Comparison of ENCODE assay signal across 26 cellular contexts in genomic region chr3:80564391-80564790, GRCh38.
DNase-seq lines count a peak whose midpoint lies in the region; ATAC-seq, FAIRE-seq and TF ChIP-seq lines count a peak whose summit lies in the region.
"Had no signal": no experiment of that assay in that cellular context is flagged by ENCODE, and none has a peak within 500 bp of the region (broad histone marks: within the 10 kb centered on the region; RNA-seq: fewer than 3 reads in every experiment).

No MANE protein-coding gene starts in this region.

- no peak for ATAC-seq in GM18505 (IDR thresholded peaks at IDR 0.05; ENCODE audit: unreplicated experiment)
- ATAC-seq in activated CD4-positive, alpha-beta T cell treated with anti-CD3 and anti-CD28 coated beads for 36 hours: no peak
- ATAC-seq: CD8-positive, alpha-beta T cell; GM12878 had no signal

- H3K79me1 ChIP-seq in mesendoderm (ENCODE audit: low read length): no peaks in the 10 kb centered on the region

- H3K23ac ChIP-seq in mesendoderm (ENCODE audit: low read length): no peak overlapping the region

- H3K27ac ChIP-seq in SK-N-SH (ENCODE audit: low read depth in 2 of 2, low read length in 1 of 2): no peak overlapping the region; a peak in 1 of 4 replicates
- no peak overlapping the region for H3K27ac ChIP-seq in mesendoderm (ENCODE audit: low read depth, low read length)
- H3K27ac ChIP-seq: BLaER1 treated with 17β-estradiol and CSF1 and Interleukin-3, amounts not matched to agents 10 nM and 100 nM; C4-2B had no signal

- WGBS in SK-N-SH (ENCODE audit: low lambda C conversion rate): 1% methylated on average over 2 of the region's 2 CpGs
- WGBS in mesendoderm (ENCODE audit: extremely low coverage, insufficient coverage, low lambda C conversion rate): no CpG with 5 or more reads among the region's 2 CpGs

- no peak overlapping the region for H3K56ac ChIP-seq in mesendoderm (ENCODE audit: low read length)

- H3F3A ChIP-seq in SK-N-SH (replicated peaks; ENCODE audit: insufficient read depth): no peaks in the 10 kb centered on the region

- H4K5ac ChIP-seq in mesendoderm (ENCODE audit: low read length): no peak overlapping the region

- H2BK5ac ChIP-seq in mesendoderm (ENCODE audit: low read length): no peak overlapping the region

- no peak overlapping the region for H4K8ac ChIP-seq in mesendoderm (ENCODE audit: low read depth, low read length)

- H3K4me1 ChIP-seq in SK-N-SH (ENCODE audit: control insufficient read depth in 1 of 2, insufficient read depth in 2 of 2, low read depth in 1 of 2, low read length in 1 of 2) (no peaks in the 10 kb centered on the region), mesendoderm (ENCODE audit: control insufficient read depth, low read depth, low read length) (no peaks in the 10 kb centered on the region)
- H3K4me1 ChIP-seq: BLaER1 treated with 17β-estradiol and CSF1 and Interleukin-3, amounts not matched to agents 10 nM and 100 nM; Caco-2 had no signal

- H3K4me3 Mint-ChIP-seq in activated CD4-positive, alpha-beta T cell treated with anti-CD3 and anti-CD28 coated beads for 36 hours: no peak overlapping the region
- H3K4me3 Mint-ChIP-seq: B cell; CD4-positive, alpha-beta T cell; CD8-positive, alpha-beta T cell had no signal

- POLR2A ChIA-PET in SK-N-SH (lab: Yijun Ruan, JAX): no interaction called here
- POLR2A ChIA-PET in activated CD4-positive, alpha-beta T cell treated with anti-CD3 and anti-CD28 coated beads for 36 hours (lab: Charles Lee): no interaction called here

- TF ChIP-seq RAD21 in SK-N-SH (IDR thresholded peaks at IDR 0.05; ENCODE audit: low read length): no peak

- H3K79me2 ChIP-seq in SK-N-SH (ENCODE audit: insufficient read depth) (no peaks in the 10 kb centered on the region), mesendoderm (ENCODE audit: control insufficient read depth, insufficient read depth, low read length) (no peaks in the 10 kb centered on the region)

- H3K27ac Mint-ChIP-seq in activated CD4-positive, alpha-beta T cell treated with anti-CD3 and anti-CD28 coated beads for 36 hours: no peak overlapping the region
- H3K27ac Mint-ChIP-seq: B cell; CD4-positive, alpha-beta T cell; CD8-positive, alpha-beta T cell had no signal

- H2AFZ ChIP-seq in SK-N-SH (ENCODE audit: low read depth): no peak overlapping the region

- H2BK120ac ChIP-seq in mesendoderm (ENCODE audit: low read depth, low read length): no peak overlapping the region

- no peak overlapping the region for H3K4me3 ChIP-seq in SK-N-SH (ENCODE audit: low read depth in 2 of 2, low read length in 1 of 2)
- H3K4me3 ChIP-seq in mesendoderm (ENCODE audit: low read length): no peak overlapping the region
- H3K4me3 ChIP-seq: BLaER1 treated with 17β-estradiol and CSF1 and Interleukin-3, amounts not matched to agents 10 nM and 100 nM; GM12878 had no signal

- peak; percentile 60 for FAIRE-seq in D721Med (lab: Jason Lieb, UNC)
- FAIRE-seq: GM12878, GM12892 had no signal

- intact Hi-C loops in activated CD4-positive, alpha-beta T cell treated with anti-CD3 and anti-CD28 coated beads for 36 hours (cut with DNase I, micrococcal nuclease): no loop called here

- peaks cover 7% of the 10 kb centered on the region for H3K9me3 Mint-ChIP-seq in activated CD4-positive, alpha-beta T cell treated with anti-CD3 and anti-CD28 coated beads for 36 hours (ENCODE audit: low read depth)
- H3K9me3 Mint-ChIP-seq: CD4-positive, alpha-beta T cell had no signal

- H3K36me3 Mint-ChIP-seq in activated CD4-positive, alpha-beta T cell treated with anti-CD3 and anti-CD28 coated beads for 36 hours (ENCODE audit: low read depth): no peaks in the 10 kb centered on the region
- H3K36me3 Mint-ChIP-seq: CD8-positive, alpha-beta T cell had no signal

- H3K4ac ChIP-seq in mesendoderm (ENCODE audit: low read depth, low read length): no peak overlapping the region

- H2BK15ac ChIP-seq in mesendoderm (replicated peaks; ENCODE audit: low read depth): no peak overlapping the region

- no peak overlapping the region for H2AK5ac ChIP-seq in mesendoderm (ENCODE audit: low read length)

- no peaks in the 10 kb centered on the region for H3K4me1 Mint-ChIP-seq in activated CD4-positive, alpha-beta T cell treated with anti-CD3 and anti-CD28 coated beads for 36 hours
- H3K4me1 Mint-ChIP-seq: B cell had no signal

- H4K20me1 ChIP-seq in SK-N-SH (ENCODE audit: insufficient read depth): no peaks in the 10 kb centered on the region
- H4K20me1 ChIP-seq: BLaER1 treated with 17β-estradiol and CSF1 and Interleukin-3, amounts not matched to agents 10 nM and 100 nM had no signal

- no peaks in the 10 kb centered on the region for H3K9me3 ChIP-seq in SK-N-SH
- H3K9me3 ChIP-seq: BLaER1 treated with 17β-estradiol and CSF1 and Interleukin-3, amounts not matched to agents 10 nM and 100 nM; Caco-2 had no signal

- H3K27me3 Mint-ChIP-seq in activated CD4-positive, alpha-beta T cell treated with anti-CD3 and anti-CD28 coated beads for 36 hours: no peaks in the 10 kb centered on the region
- H3K27me3 Mint-ChIP-seq: B cell; CD4-positive, alpha-beta T cell had no signal

- DNase-seq in D721Med (ENCODE audit: insufficient read length, low spot score) (no peak), NCI-H82 treated with DMSO at 0.1 percent for 48 hours (lab: John Stamatoyannopoulos, UW; ENCODE audit: unreplicated experiment) (peak; percentile 65), SK-N-SH (no peak), mesendoderm (peak; percentile 5), glomerular visceral epithelial cell (ENCODE audit: extremely low spot score) (no peak), SW480 (ENCODE audit: low spot score) (no peak)
- no peak for DNase-seq in activated CD4-positive, alpha-beta T cell treated with anti-CD3 and anti-CD28 coated beads for 36 hours
- DNase-seq: 8988T; AML-193; Caco-2; Calu3; CD4-positive, alpha-beta T cell; CD8-positive, alpha-beta T cell; DMS 273 treated with DMSO at 0.1 percent for 48 hours; DMS153; DMS53; DMS79; DND-41; EL; GDM1 had no signal

- H3K18ac ChIP-seq in mesendoderm (ENCODE audit: low read length): no peak overlapping the region

- no peak overlapping the region for H3K9ac ChIP-seq in SK-N-SH
- no peak overlapping the region for H3K9ac ChIP-seq in mesendoderm (ENCODE audit: low read length)
- H3K9ac ChIP-seq: BLaER1 treated with 17β-estradiol and CSF1 and Interleukin-3, amounts not matched to agents 10 nM and 100 nM had no signal

- TF ChIP-seq POLR2A in GM18505 (IDR thresholded peaks at IDR 0.05; ENCODE audit: borderline replicate concordance, extremely low read depth, insufficient read depth, insufficient read length): no peak

- H3K4me2 ChIP-seq in SK-N-SH (no peak overlapping the region), mesendoderm (ENCODE audit: low read length) (no peak overlapping the region)
- H3K4me2 ChIP-seq: BLaER1 treated with 17β-estradiol and CSF1 and Interleukin-3, amounts not matched to agents 10 nM and 100 nM had no signal

- no peaks in the 10 kb centered on the region for H3K36me3 ChIP-seq in SK-N-SH (replicated peaks in 1 of 2; ENCODE audit: control insufficient read depth in 1 of 2, insufficient read depth in 2 of 2, low read length in 1 of 2)
- H3K36me3 ChIP-seq in mesendoderm (ENCODE audit: control insufficient read depth, insufficient read depth, low read length): no peaks in the 10 kb centered on the region
- H3K36me3 ChIP-seq: BLaER1 treated with 17β-estradiol and CSF1 and Interleukin-3, amounts not matched to agents 10 nM and 100 nM had no signal

- no peaks in the 10 kb centered on the region for H3K27me3 ChIP-seq in SK-N-SH (ENCODE audit: insufficient read depth)
- no peaks in the 10 kb centered on the region for H3K27me3 ChIP-seq in mesendoderm (ENCODE audit: insufficient read depth, low read length, poor library complexity)
- H3K27me3 ChIP-seq: BLaER1 treated with 17β-estradiol and CSF1 and Interleukin-3, amounts not matched to agents 10 nM and 100 nM had no signal

- CTCF ChIA-PET in SK-N-SH (lab: Yijun Ruan, JAX): interaction anchor here (0.6 kb wide), 1 partner anchor 1028 kb away, joined by 3 read pairs; no protein-coding TSS in a partner anchor
- CTCF ChIA-PET in activated CD4-positive, alpha-beta T cell treated with anti-CD3 and anti-CD28 coated beads for 36 hours (lab: Charles Lee): no interaction called here

- TF ChIP-seq CTCF in D721Med (IDR thresholded peaks at IDR 0.05; ENCODE audit: insufficient read depth, missing control alignments) (no peak), SK-N-SH (IDR thresholded peaks at IDR 0.05) (no peak)

- peak in 1 of 2 experiments; percentile 66; a peak in 1 of 4 replicates for TF ChIP-seq EP300 in SK-N-SH (IDR thresholded peaks at IDR 0.05; ENCODE audit: borderline replicate concordance in 1 of 2, low read depth in 1 of 2, low read length in 1 of 2)

- H3K9me2 ChIP-seq in SK-N-SH: no peaks in the 10 kb centered on the region

TF ChIP-seq in SK-N-SH, 30 proteins besides CTCF, POLR2A, EP300 and RAD21 (continues in another document):
- TF ChIP-seq REST (IDR thresholded peaks at IDR 0.05; ENCODE audit: low read depth, low read length) (no peak), FOXJ3 (CRISPR knock-in tag; IDR thresholded peaks at IDR 0.05) (no peak)

Comparison
In these comparisons a context has a peak if more than half of its experiments do, and no peak if none do; other contexts are left out.
1. DNase-seq: peak in NCI-H82 treated with DMSO at 0.1 percent for 48 hours (single experiment) and mesendoderm (single experiment); none in D721Med (single experiment), SK-N-SH (single experiment), glomerular visceral epithelial cell (single experiment), activated CD4-positive, alpha-beta T cell treated with anti-CD3 and anti-CD28 coated beads for 36 hours (single experiment) and SW480 (single experiment).